In genomic region chr5:132883261-132883834, GRCh38 we compare ENCODE assay signal across 8 cellular contexts. TPM values are rescaled to one million over a fixed set of nuclear protein-coding genes. Genes with fewer than 3 reads are reported as not detected.
DNase-seq lines count a peak whose midpoint lies in the region; ATAC-seq, FAIRE-seq and TF ChIP-seq lines count a peak whose summit lies in the region.

No MANE protein-coding gene starts in this region.

- DNase-seq in AG09309 (ENCODE audit: low read depth) (peak; percentile 53), LNCaP clone FGC (ENCODE audit: low read depth) (peak; percentile 46), lung microvascular endothelial cell (ENCODE audit: low read depth in 2 of 2) (peak; percentile 87 to 88), urothelium cell line (ENCODE audit: low spot score) (peak; percentile 73)
- DNase-seq in effector CD4-positive, alpha-beta T cell, result peak; percentile 13
- no peak for DNase-seq in activated effector memory CD4-positive, alpha-beta T cell treated with anti-CD3 and anti-CD28 coated beads, Interleukin-2, amount 50 U/mL, for 16 hours

- H3K4me3 ChIP-seq in AG09309 (ENCODE audit: control insufficient read depth, low read depth, low read length) (no peak overlapping the region), LNCaP clone FGC (ENCODE audit: low read depth, low read length) (no peak overlapping the region)

- no peak for FAIRE-seq in urothelium cell line (lab: Jason Lieb, UNC)

- ATAC-seq in SK-N-SH treated with all-trans-retinoic acid at 6 μM for 48 hours, result peak; percentile 94

- TF ChIP-seq CTCF in AG09309 (IDR thresholded peaks at IDR 0.05; ENCODE audit: control insufficient read depth, insufficient read depth, low read depth, low read length, missing control alignments), result peak; percentile 75
- TF ChIP-seq CTCF in GM12873 (IDR thresholded peaks at IDR 0.05; ENCODE audit: insufficient read depth, low read depth, low read length, missing control alignments), result peak; percentile 72
- peak; percentile 84 for TF ChIP-seq CTCF in LNCaP clone FGC (IDR thresholded peaks at IDR 0.05; ENCODE audit: control insufficient read depth, extremely low read depth, insufficient read depth)

TF ChIP-seq in SK-N-SH treated with all-trans-retinoic acid at 6 μM for 48 hours, 23 proteins besides CTCF, POLR2A, EP300 and RAD21:
- TF ChIP-seq PATZ1 (CRISPR knock-in tag; IDR thresholded peaks at IDR 0.05; ENCODE audit: borderline replicate concordance) (no peak), GLIS3 (CRISPR knock-in tag; IDR thresholded peaks at IDR 0.05) (no peak), ZNF565 (CRISPR knock-in tag; conservative IDR thresholded peaks at IDR 0.05; ENCODE audit: low read depth) (no peak), ZNF70 (CRISPR knock-in tag; IDR thresholded peaks at IDR 0.05) (no peak), TCF4 (CRISPR knock-in tag; IDR thresholded peaks at IDR 0.05; ENCODE audit: borderline replicate concordance) (no peak), TOX (CRISPR knock-in tag; IDR thresholded peaks at IDR 0.05; ENCODE audit: borderline replicate concordance) (no peak), OSR1 (CRISPR knock-in tag; IDR thresholded peaks at IDR 0.05) (no peak), CSRNP3 (CRISPR knock-in tag; IDR thresholded peaks at IDR 0.05) (no peak), TSHZ2 (CRISPR knock-in tag; IDR thresholded peaks at IDR 0.05) (no peak), ESRRG (CRISPR knock-in tag; IDR thresholded peaks at IDR 0.05) (no peak), ARNTL (CRISPR knock-in tag; IDR thresholded peaks at IDR 0.05; ENCODE audit: borderline replicate concordance, low read depth) (no peak), ZC3H10 (CRISPR knock-in tag; IDR thresholded peaks at IDR 0.05) (no peak), CREB5 (CRISPR knock-in tag; IDR thresholded peaks at IDR 0.05; ENCODE audit: low read depth) (no peak), ZFP30 (CRISPR knock-in tag; IDR thresholded peaks at IDR 0.05) (no peak), ZFP3 (CRISPR knock-in tag; IDR thresholded peaks at IDR 0.05) (no peak), RARB (CRISPR knock-in tag; IDR thresholded peaks at IDR 0.05) (no peak), SNAI2 (CRISPR knock-in tag; IDR thresholded peaks at IDR 0.05) (no peak), ZNF8 (CRISPR knock-in tag; IDR thresholded peaks at IDR 0.05) (no peak)

RNA-seq across cellular contexts. Expression of gene LEAP2, which starts 9.9 kb away (rescaled TPM):
- under 0.01 TPM in 1 of 2 replicates, not detected in the other for total RNA-seq in lung microvascular endothelial cell

RNA-seq across cellular contexts. Expression of gene UQCRQ, which starts 16.9 kb away (rescaled TPM):
- total RNA-seq in lung microvascular endothelial cell, result 91.5 and 111 TPM in 2 replicates

RNA-seq across cellular contexts. Expression of gene GDF9, which starts 17.1 kb away (rescaled TPM):
- total RNA-seq in lung microvascular endothelial cell, result not detected in 2 replicates

RNA-seq across cellular contexts. Expression of gene SHROOM1, which starts 52.9 kb away (rescaled TPM):
- total RNA-seq in lung microvascular endothelial cell, result 1.4 and 1.5 TPM in 2 replicates
